8 cellular contexts compared by ENCODE assay signal in genomic region chr15:55407631-55407948, GRCh38. TPM values are rescaled to one million over a fixed set of nuclear protein-coding genes. Genes with fewer than 3 reads are reported as not detected.
DNase-seq lines count a peak whose midpoint lies in the region; ATAC-seq and TF ChIP-seq lines count a peak whose summit lies in the region.

No MANE protein-coding gene starts in this region.

- H3K4me3 ChIP-seq in SU-DHL-6 (ENCODE audit: insufficient read depth, low read length, poor library complexity, severe bottlenecking), result peak overlapping the region; percentile 82
- peak overlapping the region; percentile 79 to 94 (median 91) for H3K4me3 ChIP-seq in esophagus squamous epithelium
- peak overlapping the region; percentile 74 for H3K4me3 ChIP-seq in neuron (ENCODE audit: low read length)

- H3K79me2 ChIP-seq in SU-DHL-6 (ENCODE audit: insufficient read depth, low read length), result no peaks in the 10 kb centered on the region

- peak overlapping the region; percentile 35 for H3K27ac ChIP-seq in SU-DHL-6 (ENCODE audit: low read depth, low read length)
- H3K27ac ChIP-seq in esophagus squamous epithelium, result peak overlapping the region; percentile 89 to 97 (median 96)

- no peaks in the 10 kb centered on the region for H3K9me2 ChIP-seq in SU-DHL-6 (replicated peaks; ENCODE audit: insufficient read depth, low read length)

- no peaks in the 10 kb centered on the region for H3K27me3 ChIP-seq in SU-DHL-6 (ENCODE audit: low read length)
- no peaks in the 10 kb centered on the region for H3K27me3 ChIP-seq in esophagus squamous epithelium
- H3K27me3 ChIP-seq in neuron (ENCODE audit: insufficient read depth, low read length), result no peaks in the 10 kb centered on the region

- in situ Hi-C loops in GM13976 (cut with MboI; ENCODE audit: low sequenced_read_pairs, unreplicated experiment), result no loop called here

- H3K4me1 ChIP-seq in esophagus squamous epithelium (peaks cover 0 to 60% (median 24%) of the 10 kb centered on the region in 3 donors), neuron (ENCODE audit: insufficient read depth, low read length) (peaks cover 3% of the 10 kb centered on the region)

- no peaks in the 10 kb centered on the region for H3F3A ChIP-seq in SU-DHL-6 (ENCODE audit: insufficient read depth)

- no peaks in the 10 kb centered on the region for H4K20me1 ChIP-seq in SU-DHL-6 (ENCODE audit: low read depth, low read length)

- TF ChIP-seq POLR2A in esophagus squamous epithelium (IDR thresholded peaks at IDR 0.05), result no peak

- TF ChIP-seq CTCF in GM13976 (IDR thresholded peaks at IDR 0.05; ENCODE audit: borderline replicate concordance, control extremely low read depth, extremely low read depth, insufficient read depth, missing control alignments) (no peak), SU-DHL-6 (IDR thresholded peaks at IDR 0.05; ENCODE audit: insufficient read depth, low read length, poor library complexity, severe bottlenecking) (no peak), esophagus squamous epithelium (IDR thresholded peaks at IDR 0.05) (no peak)

- WGBS in esophagus squamous epithelium, 2 donors, result 0 to 1% methylated on average over 5 to 7 of the region's 11 CpGs

- ATAC-seq in HG03060 (IDR thresholded peaks at IDR 0.05; ENCODE audit: low read depth, unreplicated experiment) (peak; percentile 1), GM21515 (IDR thresholded peaks at IDR 0.05; ENCODE audit: unreplicated experiment) (no peak)

- peak overlapping the region; percentile 75 for H3K4me2 ChIP-seq in SU-DHL-6 (ENCODE audit: low read depth, low read length, poor library complexity, severe bottlenecking)

- H2AFZ ChIP-seq in SU-DHL-6 (ENCODE audit: low read depth, low read length, severe bottlenecking) (peak overlapping the region; percentile 94), neuron (ENCODE audit: low read depth, low read length) (peak overlapping the region; percentile 52)

- H3K9me3 ChIP-seq in SU-DHL-6 (ENCODE audit: insufficient read depth, low read length) (no peaks in the 10 kb centered on the region), esophagus squamous epithelium (no peaks in the 10 kb centered on the region), neuron (ENCODE audit: low read length) (peaks cover 2% of the 10 kb centered on the region)

- intact Hi-C loops in esophagus squamous epithelium (cut with DNase I), result no loop called here

- H3K36me3 ChIP-seq in SU-DHL-6 (ENCODE audit: low read length) (no peaks in the 10 kb centered on the region), esophagus squamous epithelium (no peaks in the 10 kb centered on the region), neuron (ENCODE audit: insufficient read depth, low read length) (no peaks in the 10 kb centered on the region)

- DNase-seq in GM13976 (ENCODE audit: low spot score) (peak; percentile 31), esophagus squamous epithelium (lab: John Stamatoyannopoulos, UW) (no peak), AG08395 (ENCODE audit: low spot score) (no peak)
- DNase-seq in stimulated activated CD4-positive, alpha-beta T cell treated with anti-CD3 and anti-CD28 coated beads, Interleukin-4, amount 100 ng/mL, for 24 hours, result no peak

- peak overlapping the region; percentile 68 for H3K9ac ChIP-seq in SU-DHL-6 (ENCODE audit: low read length)

RNA-seq across cellular contexts. Expression of gene CCPG1, which starts 0.6 kb away (rescaled TPM):
- total RNA-seq in esophagus squamous epithelium, result 10 to 100 TPM in 2 of 4 donors, 1 to 10 TPM in 2; 6.9 to 24.2 (median 15.4) TPM

RNA-seq across cellular contexts. Expression of gene PIERCE2, which starts 0.7 kb away (rescaled TPM):
- 1 to 10 TPM in 1 of 4 donors, not detected in 3; 3.2 TPM for total RNA-seq in esophagus squamous epithelium
